In the genomic region with DNA sequence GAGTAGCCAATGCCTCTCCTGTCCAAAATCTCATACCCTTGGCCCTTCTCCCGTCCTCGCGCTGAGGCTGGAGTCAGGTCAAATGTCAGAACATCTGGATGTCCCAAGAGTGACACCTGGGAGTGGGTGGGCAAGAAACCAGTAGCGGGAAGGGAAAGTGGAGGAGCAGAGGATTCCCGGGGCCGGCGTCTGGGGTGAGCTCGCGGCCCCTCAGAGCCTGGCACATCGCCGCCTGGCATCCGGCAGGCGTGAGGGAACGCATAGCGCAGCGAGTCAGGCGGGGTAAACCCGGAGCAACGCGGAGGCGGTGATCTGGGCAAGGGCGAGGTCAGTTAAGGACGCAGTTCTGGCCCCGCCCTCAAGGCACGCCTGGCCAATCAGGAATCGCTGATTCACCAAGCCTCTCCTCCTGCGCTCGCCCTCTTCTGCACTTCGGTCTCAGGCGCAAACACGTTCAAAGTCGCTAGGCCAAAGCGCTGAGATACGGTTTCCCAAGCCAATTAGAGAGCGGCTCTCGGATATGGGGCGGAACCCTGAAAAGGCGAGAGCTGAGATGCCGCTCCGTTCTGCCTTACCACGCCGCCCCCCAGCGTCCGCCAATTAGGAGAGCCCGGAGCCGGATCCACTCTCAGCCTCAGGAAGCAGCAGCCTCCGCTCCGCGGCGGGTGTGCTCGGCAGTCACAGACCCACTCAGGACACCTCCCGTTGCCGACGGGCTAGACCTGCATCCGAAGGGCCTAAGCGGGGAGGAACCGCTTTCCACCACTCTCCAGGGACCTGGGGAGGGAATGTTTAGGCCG, we compare ENCODE assay signal across 8 cellular contexts. TPM values are rescaled to one million over a fixed set of nuclear protein-coding genes. Genes with fewer than 3 reads are reported as not detected.
A peak's percentile ranks its signal among the peaks of the same experiment; 100 is the strongest.
DNase-seq lines count a peak whose midpoint lies in the region; ATAC-seq and TF ChIP-seq lines count a peak whose summit lies in the region.

No MANE protein-coding gene starts in this region.

- ATAC-seq in HG02885 (IDR thresholded peaks at IDR 0.05; ENCODE audit: poor library complexity, unreplicated experiment) (peak; percentile 90), right cardiac atrium (peak; percentile 97)

- under 1% methylated on average over 58 of the region's 58 CpGs for WGBS in right cardiac atrium

- peak; percentile 89 for TF ChIP-seq POLR2A in GM15510 (IDR thresholded peaks at IDR 0.05; ENCODE audit: borderline replicate concordance, extremely low read depth, insufficient read length)
- TF ChIP-seq POLR2A in vagina (IDR thresholded peaks at IDR 0.05), result peak in 1 of 2 donors; percentile 71

- intact Hi-C loops in ascending aorta (cut with DNase I) (loop anchor here (1.0 to 5.0 kb wide), 9 partner anchors 22 to 407 kb away; partner anchors contain the start of genes PSMB8, RING1, RXRB and SLC39A7), right cardiac atrium (cut with DNase I) (loop anchor here (1.0 to 10.0 kb wide), 6 partner anchors 74 to 232 kb away; no protein-coding TSS in a partner anchor), vagina (cut with DNase I) (loop anchor here (5.0 to 10.0 kb wide), 3 partner anchors 87 to 232 kb away; no protein-coding TSS in a partner anchor)

- peaks cover 4 to 23% of the 10 kb centered on the region in 2 donors for H3K4me1 ChIP-seq in ascending aorta
- peaks cover 4% of the 10 kb centered on the region for H3K4me1 ChIP-seq in right cardiac atrium (ENCODE audit: control insufficient read depth, insufficient read depth, low read length)
- H3K4me1 ChIP-seq in vagina, result peaks cover 27% of the 10 kb centered on the region

- peaks cover 0 to 7% of the 10 kb centered on the region in 2 donors for H3K36me3 ChIP-seq in ascending aorta
- H3K36me3 ChIP-seq in vagina, result peaks cover 0 to 5% of the 10 kb centered on the region in 2 donors

- peak; percentile 98 for DNase-seq in NCI-H1694 treated with DMSO at 0.1 percent for 48 hours (lab: John Stamatoyannopoulos, UW)
- peak; percentile 87 to 99 (median 93) for DNase-seq in T-helper 2 cell
- peak; percentile 97 to 99 for DNase-seq in ascending aorta (ENCODE audit: low spot score in 2 of 2)
- peak; percentile 98 to 99 (median 99) for DNase-seq in right cardiac atrium
- peak; percentile 98 for DNase-seq in pulmonary artery endothelial cell (ENCODE audit: low read depth, low spot score)
- DNase-seq in vagina (ENCODE audit: extremely low spot score in 2 of 2), result peak; percentile 99

- H3K27ac ChIP-seq in ascending aorta, result peak overlapping the region; percentile 93 to 94
- peak overlapping the region; percentile 94 for H3K27ac ChIP-seq in right cardiac atrium (ENCODE audit: low read length)
- peak overlapping the region; percentile 96 for H3K27ac ChIP-seq in vagina

- no peaks in the 10 kb centered on the region for H3K9me3 ChIP-seq in ascending aorta
- H3K9me3 ChIP-seq in right cardiac atrium (ENCODE audit: control insufficient read depth, low read length), result no peaks in the 10 kb centered on the region
- no peaks in the 10 kb centered on the region for H3K9me3 ChIP-seq in vagina

- H3K4me3 ChIP-seq in ascending aorta, result peak overlapping the region; percentile 69
- peak overlapping the region; percentile 47 for H3K4me3 ChIP-seq in right cardiac atrium (ENCODE audit: low read length)
- peak overlapping the region; percentile 45 to 58 for H3K4me3 ChIP-seq in vagina

- H3K27me3 ChIP-seq in ascending aorta (no peaks in the 10 kb centered on the region), right cardiac atrium (ENCODE audit: control insufficient read depth, insufficient read depth) (no peaks in the 10 kb centered on the region), vagina (no peaks in the 10 kb centered on the region)

- no peak for TF ChIP-seq CTCF in ascending aorta (IDR thresholded peaks at IDR 0.05)
- peak in 2 of 3 experiments; percentile 13 to 24 for TF ChIP-seq CTCF in vagina (IDR thresholded peaks at IDR 0.05)

RNA-seq across cellular contexts. Expression of gene VPS52, which starts 22.5 kb away (rescaled TPM):
- total RNA-seq in ascending aorta (50.1 TPM), right cardiac atrium (10 to 100 TPM; 31.1 to 39.1 (median 35.8) TPM), pulmonary artery endothelial cell (32.1 and 33.0 TPM in 2 replicates), vagina (42.2 TPM)
- polyA plus RNA-seq in right cardiac atrium, result 34.6 TPM

RNA-seq across cellular contexts. Expression of gene RPS18, which starts 22.7 kb away (rescaled TPM):
- total RNA-seq in ascending aorta, result 1,863 TPM
- 1,000 to 10,000 TPM; 1,042 to 1,240 (median 1,130) TPM for total RNA-seq in right cardiac atrium
- polyA plus RNA-seq in right cardiac atrium, result 1,903 TPM
- 2,993 and 4,478 TPM in 2 replicates for total RNA-seq in pulmonary artery endothelial cell
- 3,296 TPM for total RNA-seq in vagina

RNA-seq across cellular contexts. Expression of gene B3GALT4, which starts 27.8 kb away (rescaled TPM):
- total RNA-seq in ascending aorta, result 15.9 TPM
- 10 to 100 TPM in 2 of 4 donors, 1 to 10 TPM in 2; 9.7 to 10.2 (median 9.9) TPM for total RNA-seq in right cardiac atrium
- 11.0 TPM for polyA plus RNA-seq in right cardiac atrium
- total RNA-seq in pulmonary artery endothelial cell, result 2.8 and 4.7 TPM in 2 replicates
- 14.0 TPM for total RNA-seq in vagina

RNA-seq across cellular contexts. Expression of gene WDR46, which starts 39.9 kb away (rescaled TPM):
- total RNA-seq in ascending aorta (70.6 TPM), right cardiac atrium (10 to 100 TPM; 16.3 to 31.1 (median 18.5) TPM), pulmonary artery endothelial cell (90.2 and 94.7 TPM in 2 replicates), vagina (36.3 TPM)
- 15.5 TPM for polyA plus RNA-seq in right cardiac atrium

RNA-seq across cellular contexts. Expression of gene PFDN6, which starts 40.3 kb away (rescaled TPM):
- total RNA-seq in ascending aorta (11.3 TPM), right cardiac atrium (10 to 100 TPM; 44.4 to 60.0 (median 50.1) TPM), pulmonary artery endothelial cell (51.2 and 53.3 TPM in 2 replicates), vagina (9.1 TPM)
- polyA plus RNA-seq in right cardiac atrium, result 143 TPM

Comparison
In these comparisons a context has a peak if more than half of its experiments do, and no peak if none do; other contexts are left out.
1. Peak in every context shown above with its lines: DNase-seq, ATAC-seq, H3K4me3 ChIP-seq and H3K27ac ChIP-seq.
2. CTCF ChIP-seq: peak in vagina (2 of 3); none in ascending aorta (0 of 3).